Comparison of ENCODE assay signal across 9 cellular contexts in the genomic region with DNA sequence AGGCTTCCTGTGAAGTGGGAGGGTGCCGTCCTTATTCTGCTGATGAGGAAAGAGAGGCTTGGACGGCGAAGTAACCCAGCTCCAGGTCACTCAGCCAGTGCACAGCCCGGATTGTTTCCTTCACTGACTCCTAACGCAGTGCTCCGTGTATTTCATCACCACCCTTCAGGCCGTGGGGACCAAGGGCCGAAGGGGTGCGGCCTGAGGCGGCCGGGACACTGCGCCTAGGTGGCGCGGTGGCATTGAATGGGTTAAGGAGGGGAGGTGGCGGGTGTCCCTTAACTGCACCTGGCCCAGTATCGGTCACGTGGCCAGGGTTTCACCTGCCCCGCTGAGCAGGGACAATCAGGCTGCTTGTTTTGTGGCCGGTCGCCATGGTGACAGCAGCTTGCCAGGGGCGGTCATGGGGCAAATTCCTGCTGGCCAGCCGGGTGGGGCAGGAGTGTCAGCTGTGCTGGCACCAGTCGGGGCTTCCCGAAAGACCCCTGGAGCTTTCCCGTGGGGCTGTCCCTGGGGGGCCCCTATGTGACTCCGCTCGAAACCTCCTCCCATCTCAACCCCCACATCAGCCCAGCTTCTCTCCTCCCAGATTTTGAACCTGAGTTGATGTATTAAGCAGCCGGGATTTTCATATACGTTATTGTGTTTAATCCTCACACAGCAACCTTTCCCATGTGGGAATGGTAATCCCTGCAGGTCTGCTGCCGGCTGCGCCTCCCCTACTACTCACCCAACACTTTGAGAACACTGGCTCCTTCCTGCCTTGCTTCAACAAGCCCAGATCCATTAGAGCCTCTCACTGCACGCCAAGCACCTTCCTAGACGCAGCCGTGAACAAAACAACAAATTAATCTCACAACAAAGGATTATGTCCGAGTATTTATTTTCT. TPM values are rescaled to one million over a fixed set of nuclear protein-coding genes. Genes with fewer than 3 reads are reported as not detected.
DNase-seq lines count a peak whose midpoint lies in the region; ATAC-seq and TF ChIP-seq lines count a peak whose summit lies in the region.
"Had no signal": no experiment of that assay in that cellular context is flagged by ENCODE, and none has a peak within 500 bp of the region (broad histone marks: within the 10 kb centered on the region; RNA-seq: fewer than 3 reads in every experiment).

No MANE protein-coding gene starts in this region.

- H3K36me3 ChIP-seq in MM.1S (replicated peaks; ENCODE audit: insufficient read depth, low read length): no peaks in the 10 kb centered on the region
- H3K36me3 ChIP-seq in Peyer's patch: no peaks in the 10 kb centered on the region
- no peaks in the 10 kb centered on the region for H3K36me3 ChIP-seq in thyroid gland
- H3K36me3 ChIP-seq: ascending aorta had no signal

- 17% methylated on average over 19 to 24 of the region's 35 CpGs for WGBS in thyroid gland, 2 donors

- no peaks in the 10 kb centered on the region for H3K9me3 ChIP-seq in MM.1S (replicated peaks; ENCODE audit: insufficient read depth, low read length)
- no peaks in the 10 kb centered on the region for H3K9me3 ChIP-seq in Peyer's patch
- H3K9me3 ChIP-seq in thyroid gland: no peaks in the 10 kb centered on the region
- H3K9me3 ChIP-seq: ascending aorta had no signal

- ATAC-seq in omental fat pad (ENCODE audit: low FRiP score) (no peak), GM19455 (IDR thresholded peaks at IDR 0.05; ENCODE audit: unreplicated experiment) (no peak)

- H3K4me1 ChIP-seq in MM.1S (ENCODE audit: low read length) (peaks cover 21% of the 10 kb centered on the region), Peyer's patch (peaks cover 0 to 19% (median 5%) of the 10 kb centered on the region in 4 donors), thyroid gland (peaks cover 66 to 78% of the 10 kb centered on the region in 2 donors)

- H3K4me3 ChIP-seq in MM.1S (ENCODE audit: low read length) (peak overlapping the region; percentile 56), Peyer's patch (peak overlapping the region in 2 of 4 donors; percentile 23 to 33), thyroid gland (replicated peaks in 1 of 3) (no peak overlapping the region)
- H3K4me3 ChIP-seq: ascending aorta had no signal

- peak; percentile 97 for DNase-seq in MM.1S
- peak; percentile 80 to 98 (median 96) for DNase-seq in Peyer's patch
- DNase-seq in islet precursor cell: peak; percentile 96
- peak; percentile 100 for DNase-seq in thyroid gland
- no peak for DNase-seq in activated CD4-positive, alpha-beta T cell treated with anti-CD3 and anti-CD28 coated beads, Interleukin-2, amount 50 U/mL, for 4 hours
- no peak for DNase-seq in omental fat pad (ENCODE audit: low spot score)

- H4K20me1 ChIP-seq in MM.1S (ENCODE audit: insufficient read depth, low read length): no peaks in the 10 kb centered on the region

- peak overlapping the region; percentile 90 for H3K4me2 ChIP-seq in MM.1S (ENCODE audit: low read depth, low read length)

- TF ChIP-seq POLR2A in Peyer's patch (IDR thresholded peaks at IDR 0.05): peak in 1 of 2 donors; percentile 71
- TF ChIP-seq POLR2A in thyroid gland (IDR thresholded peaks at IDR 0.05): peak; percentile 29 to 74

- H3K27me3 ChIP-seq in MM.1S (replicated peaks; ENCODE audit: insufficient read depth, low read length): no peaks in the 10 kb centered on the region
- no peaks in the 10 kb centered on the region for H3K27me3 ChIP-seq in Peyer's patch
- no peaks in the 10 kb centered on the region for H3K27me3 ChIP-seq in thyroid gland
- H3K27me3 ChIP-seq: ascending aorta had no signal

- peaks cover 11% of the 10 kb centered on the region for H3F3A ChIP-seq in MM.1S (ENCODE audit: insufficient read depth, low read length)

- intact Hi-C loops in thyroid gland (cut with DNase I): loop anchor here (5.0 kb wide), 1 partner anchor 84 kb away; no protein-coding TSS in a partner anchor

- TF ChIP-seq CTCF in MM.1S (IDR thresholded peaks at IDR 0.05; ENCODE audit: low read length): no peak
- peak in 1 of 6 experiments; percentile 11 for TF ChIP-seq CTCF in Peyer's patch (IDR thresholded peaks at IDR 0.05)
- TF ChIP-seq CTCF in thyroid gland (IDR thresholded peaks at IDR 0.05): no peak
- TF ChIP-seq CTCF in omental fat pad (IDR thresholded peaks at IDR 0.05): no peak

- H3K79me2 ChIP-seq in MM.1S (ENCODE audit: low read length): peaks cover 12% of the 10 kb centered on the region

- peak overlapping the region; percentile 82 for H3K9ac ChIP-seq in MM.1S (ENCODE audit: low read length)

- peak overlapping the region; percentile 69 for H3K27ac ChIP-seq in MM.1S (ENCODE audit: low read length)
- peak overlapping the region in 3 of 4 donors; percentile 82 to 95 (median 93) for H3K27ac ChIP-seq in Peyer's patch
- H3K27ac ChIP-seq in thyroid gland: peak overlapping the region; percentile 98 to 100 (median 99)
- H3K27ac ChIP-seq: ascending aorta, HL-60 had no signal

- H3K9me2 ChIP-seq in MM.1S (replicated peaks; ENCODE audit: insufficient read depth, low read length): no peaks in the 10 kb centered on the region

- peak overlapping the region; percentile 79 for H2AFZ ChIP-seq in MM.1S (ENCODE audit: low read length)

RNA-seq across cellular contexts. Expression of a gene that starts 4.4 kb away (rescaled TPM):
- total RNA-seq in Peyer's patch: 100 to 1,000 TPM in 2 of 4 donors, 10 to 100 TPM in 2; 65.9 to 156 (median 98.5) TPM
- 10 to 100 TPM; 39.5 to 75.8 (median 67.1) TPM for total RNA-seq in thyroid gland
- 10 to 100 TPM in 2 of 4 donors, 1 to 10 TPM in 2; 6.6 to 13.9 (median 9.4) TPM for total RNA-seq in omental fat pad

RNA-seq across cellular contexts. Expression of a gene that starts 23.5 kb away (rescaled TPM):
- total RNA-seq in Peyer's patch (10 to 100 TPM in 3 of 4 donors, 1 to 10 TPM in 1; 5.6 to 27.3 (median 23.3) TPM), thyroid gland (1 to 10 TPM; 4.4 to 9.5 (median 7.2) TPM), omental fat pad (10 to 100 TPM in 1 of 4 donors, 1 to 10 TPM in 3; 3.6 to 10.4 (median 4.8) TPM)

RNA-seq across cellular contexts. Expression of a gene that starts 27.1 kb away (rescaled TPM):
- 100 to 1,000 TPM in 3 of 4 donors, 10 to 100 TPM in 1; 55.3 to 944 (median 831) TPM for total RNA-seq in Peyer's patch
- 100 to 1,000 TPM; 249 to 330 (median 288) TPM for total RNA-seq in thyroid gland
- total RNA-seq in omental fat pad: under 1 TPM in 1 of 4 donors, not detected in 3; 0.28 TPM
- total RNA-seq: ascending aorta had no signal

RNA-seq across cellular contexts. Expression of a gene that starts 59.6 kb away (rescaled TPM):
- total RNA-seq in Peyer's patch (10 to 100 TPM; 34.5 to 48.7 (median 44.1) TPM), thyroid gland (10 to 100 TPM; 58.3 to 78.0 (median 64.9) TPM), omental fat pad (10 to 100 TPM; 28.8 to 52.2 (median 45.0) TPM)

RNA-seq across cellular contexts. Expression of a gene that starts 59.7 kb away (rescaled TPM):
- total RNA-seq in Peyer's patch: 1 to 10 TPM; 1.7 to 8.1 (median 5.6) TPM
- total RNA-seq in thyroid gland: 10 to 100 TPM in 3 of 4 donors, 1 to 10 TPM in 1; 9.0 to 19.1 (median 14.8) TPM
- 1 to 10 TPM; 4.0 to 5.3 (median 4.7) TPM for total RNA-seq in omental fat pad

Comparison
In these comparisons a context has a peak if more than half of its experiments do, and no peak if none do; other contexts are left out.
1. DNase-seq: peak in MM.1S (single experiment), Peyer's patch (3 of 3), islet precursor cell (single experiment) and thyroid gland (2 of 2); none in activated CD4-positive, alpha-beta T cell treated with anti-CD3 and anti-CD28 coated beads, Interleukin-2, amount 50 U/mL, for 4 hours (0 of 2) and omental fat pad (single experiment).
2. RNA of a gene that starts 27.1 kb away (total RNA-seq): 55.3 to 944 TPM in Peyer's patch and 249 to 330 TPM in thyroid gland; 0.28 TPM in omental fat pad; every median in the first group is over 10 times any median in the second.
3. Peak in every context shown above with its lines, with median percentiles within 50 percentile points of each other: H3K27ac ChIP-seq.